In the genomic region with DNA sequence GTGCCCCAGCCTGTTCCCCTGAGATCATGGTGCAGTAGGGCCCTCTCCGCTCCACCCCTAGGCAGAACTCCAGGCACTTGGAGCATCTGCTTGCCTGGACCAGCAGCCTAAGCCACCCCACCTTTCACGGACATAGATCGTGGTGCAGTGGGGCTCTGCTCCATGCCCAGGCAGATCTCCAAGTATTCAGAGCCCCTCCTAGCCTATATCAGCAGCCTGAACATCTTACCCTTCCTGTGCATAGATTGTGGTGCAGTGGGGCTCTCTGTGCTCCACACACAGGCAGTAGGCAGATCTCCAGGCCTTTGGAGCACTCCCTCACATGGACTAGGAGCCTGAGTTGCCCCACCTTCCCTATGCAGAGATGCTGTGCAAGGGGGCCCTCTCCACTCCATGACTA, we compare ENCODE assay signal across 15 cellular contexts.
A peak's percentile ranks its signal among the peaks of the same experiment; 100 is the strongest.
DNase-seq lines count a peak whose midpoint lies in the region; FAIRE-seq and TF ChIP-seq lines count a peak whose summit lies in the region.
"Had no signal": no experiment of that assay in that cellular context is flagged by ENCODE, and none has a peak within 500 bp of the region (broad histone marks: within the 10 kb centered on the region; RNA-seq: fewer than 3 reads in every experiment).

No MANE protein-coding gene starts in this region.

- H3K9ac ChIP-seq in mammary epithelial cell (ENCODE audit: insufficient read depth, low read length): no peak overlapping the region

- no peaks in the 10 kb centered on the region for H3K27me3 ChIP-seq in mammary epithelial cell (ENCODE audit: insufficient read depth, low read length)

- no peak for FAIRE-seq in GM19239 (lab: Jason Lieb, UNC)

- no peaks in the 10 kb centered on the region for H3K9me3 ChIP-seq in HEK293 (ENCODE audit: control insufficient read depth, insufficient read depth, low read depth, low read length)
- peaks cover 21% of the 10 kb centered on the region for H3K9me3 ChIP-seq in mammary epithelial cell (replicated peaks; ENCODE audit: insufficient read depth, low read length)

- TF ChIP-seq CTCF in HEK293 (tag by site-specific recombination; IDR thresholded peaks at IDR 0.05): no peak
- no peak for TF ChIP-seq CTCF in mammary epithelial cell (conservative IDR thresholded peaks at IDR 0.05 in 1 of 2, IDR thresholded peaks at IDR 0.05 in 1 of 2; ENCODE audit: extremely low read depth in 1 of 2, insufficient read depth in 1 of 2, low read depth in 1 of 2, low read length in 2 of 2)
- TF ChIP-seq CTCF in fibroblast of pulmonary artery (IDR thresholded peaks at IDR 0.05; ENCODE audit: low read length, missing control alignments): no peak
- no peak for TF ChIP-seq CTCF in GM10266 (IDR thresholded peaks at IDR 0.05; ENCODE audit: control insufficient read depth, insufficient read depth, low read depth, missing control alignments)

- no TSS peak for BruUV-seq in mammary epithelial cell (replicated peaks; lab: Mats Ljungman, UMichigan)

- no peaks in the 10 kb centered on the region for H3K79me2 ChIP-seq in mammary epithelial cell (ENCODE audit: insufficient read depth, low read length)

- in situ Hi-C loops in ACHN (cut with HindIII; ENCODE audit: low pct_ligation_motif_present, low pct_unique_long_range_greater_than_20kb, low sequenced_read_pairs) (no loop called here), mammary epithelial cell (cut with MboI; ENCODE audit: low sequenced_read_pairs in 2 of 2) (no loop called here)

- no peak overlapping the region for H3K27ac ChIP-seq in HEK293 (ENCODE audit: extremely low read depth, low read depth, low read length)
- no peak overlapping the region for H3K27ac ChIP-seq in mammary epithelial cell (ENCODE audit: insufficient read depth, low read depth, low read length)

- H3K4me3 ChIP-seq in HEK293 (ENCODE audit: low read depth, low read length) (no peak overlapping the region), mammary epithelial cell (replicated peaks in 1 of 3; ENCODE audit: insufficient read depth in 1 of 3, low read depth in 2 of 3, low read length in 3 of 3) (no peak overlapping the region), fibroblast of pulmonary artery (replicated peaks; ENCODE audit: low read depth, low read length) (no peak overlapping the region)

- intact Hi-C loops in mammary epithelial cell (cut with micrococcal nuclease): loop anchor here (1.0 kb wide), 2 partner anchors 120 to 465 kb away; no protein-coding TSS in a partner anchor

- no peak overlapping the region for H2AFZ ChIP-seq in mammary epithelial cell (ENCODE audit: low read depth, low read length)

- H3K36me3 ChIP-seq in HEK293 (ENCODE audit: control insufficient read depth in 2 of 2, insufficient read depth in 1 of 2, low read length in 2 of 2): no peaks in the 10 kb centered on the region
- H3K36me3 ChIP-seq in mammary epithelial cell (ENCODE audit: insufficient read depth, low read length): no peaks in the 10 kb centered on the region

- CTCF ChIA-PET in HEK293 (lab: Yijun Ruan, JAX): interaction anchor here (0.6 to 1.5 kb wide), 5 partner anchors 9 to 143 kb away, joined by 3 to 7 read pairs (median 3); no protein-coding TSS in a partner anchor
- CTCF ChIA-PET in mammary epithelial cell (lab: Charles Lee; ENCODE audit: low non-redundant PET): no interaction called here

- DNase-seq in ACHN (peak; percentile 21), mammary epithelial cell (peak; percentile 28), fibroblast of pulmonary artery (ENCODE audit: low read depth) (peak; percentile 34), GM19239 (ENCODE audit: insufficient read length, low spot score) (no peak), NCI-H187 (lab: John Stamatoyannopoulos, UW) (no peak), OCI-M2 (lab: John Stamatoyannopoulos, UW; ENCODE audit: unreplicated experiment) (no peak), GM10266 (ENCODE audit: extremely low spot score) (no peak)
- DNase-seq: activated CD4-positive, alpha-beta T cell treated with anti-CD3 and anti-CD28 coated beads for 1 hour; cerebellar nuclear complex; effector memory CD4-positive, alpha-beta T cell; GOT3; NCI-H146; NCI-H748 treated with DMSO at 0.1 percent for 48 hours had no signal

- H3K4me1 ChIP-seq in HEK293 (ENCODE audit: control insufficient read depth, insufficient read depth, low read length): no peaks in the 10 kb centered on the region
- no peaks in the 10 kb centered on the region for H3K4me1 ChIP-seq in mammary epithelial cell (ENCODE audit: insufficient read depth, low read length)
- H3K4me1 ChIP-seq: Caco-2 had no signal

- POLR2A ChIA-PET in HEK293 (lab: Yijun Ruan, JAX): no interaction called here

- no peaks in the 10 kb centered on the region for H4K20me1 ChIP-seq in mammary epithelial cell (ENCODE audit: insufficient read depth, low read length)

- WGBS in mammary epithelial cell (ENCODE audit: low coverage, missing lambda C conversion rate): no CpG with 5 or more reads among the region's 3 CpGs

- H3K4me2 ChIP-seq in mammary epithelial cell (ENCODE audit: insufficient read depth, low read depth, low read length): no peak overlapping the region

- dilution Hi-C loops in mammary epithelial cell (cut with HindIII; ENCODE audit: low sequenced_read_pairs): no loop called here

TF ChIP-seq in HEK293, 187 proteins besides CTCF, POLR2A, EP300 and RAD21:
- peak; percentile 52; the same call in 1 of the 2 replicates for TF ChIP-seq TRIM28 (IDR thresholded peaks at IDR 0.05; ENCODE audit: borderline replicate concordance, low read length)
- no peak for TF ChIP-seq ATF2 (tag by site-specific recombination; IDR thresholded peaks at IDR 0.05; ENCODE audit: low read depth)
- TF ChIP-seq SCRT2 (tag by site-specific recombination; IDR thresholded peaks at IDR 0.05): no peak
- no peak for TF ChIP-seq ZNF704 (tag by site-specific recombination; IDR thresholded peaks at IDR 0.05)
- TF ChIP-seq ZNF423 (tag by site-specific recombination; IDR thresholded peaks at IDR 0.05): no peak
- no peak for TF ChIP-seq EGR2 (tag by site-specific recombination; IDR thresholded peaks at IDR 0.05; ENCODE audit: low read depth)

Comparison
In these comparisons a context has a peak if more than half of its experiments do, and no peak if none do; other contexts are left out.
1. DNase-seq: peak in ACHN (single experiment), mammary epithelial cell (single experiment) and fibroblast of pulmonary artery (single experiment); none in GM19239 (single experiment), NCI-H187 (0 of 2), OCI-M2 (single experiment) and GM10266 (single experiment).